ENCODE assay signal across 13 cellular contexts in the genomic region with DNA sequence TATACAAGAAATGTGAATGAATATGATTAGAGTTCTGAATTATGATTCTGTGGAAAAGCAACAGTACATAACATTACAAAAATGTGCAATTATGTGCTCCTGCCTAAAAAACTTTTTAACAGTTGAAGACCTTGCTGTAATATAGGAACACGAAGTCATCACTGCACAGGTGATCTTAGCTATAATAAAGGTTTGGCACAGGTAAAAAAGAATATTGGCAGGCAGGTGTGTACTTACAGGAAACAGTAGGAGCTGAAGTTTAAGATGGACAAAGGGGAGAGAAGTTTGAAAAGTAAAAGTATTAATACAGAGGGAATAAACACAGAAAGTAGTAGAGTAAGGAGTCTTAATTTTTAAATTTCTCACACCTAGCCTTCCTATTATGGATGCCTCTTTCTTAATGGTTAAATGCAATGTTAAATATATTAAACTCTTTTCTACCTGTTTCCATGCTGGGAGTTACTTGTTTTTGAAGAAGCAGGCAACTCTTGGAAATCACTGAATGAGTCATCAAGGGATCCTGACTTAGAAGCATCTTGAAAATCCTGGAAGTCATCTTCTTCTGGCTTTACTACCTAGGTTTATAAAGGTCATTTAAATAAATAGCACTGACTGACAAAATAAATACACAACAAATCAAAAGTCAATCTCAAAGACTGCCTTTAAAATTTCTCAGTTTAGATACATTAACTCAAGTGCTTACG.
"Had no signal": no experiment of that assay in that cellular context is flagged by ENCODE, and none has a peak within 500 bp of the region (broad histone marks: within the 10 kb centered on the region; RNA-seq: fewer than 3 reads in every experiment).

No MANE protein-coding gene starts in this region.

- H3K4me1 ChIP-seq: neural progenitor cell, stomach had no signal

- H3K9me3 ChIP-seq: ovary, stomach, thoracic aorta had no signal

- H3K27ac Mint-ChIP-seq: neural progenitor cell had no signal

- H3K4me3 ChIP-seq: neural progenitor cell, ovary, stomach, thoracic aorta had no signal

- H3K4me1 Mint-ChIP-seq: neural progenitor cell had no signal

- DNase-seq: activated CD4-positive, alpha-beta T cell treated with anti-CD3 and anti-CD28 coated beads for 4 hours; activated T-cell treated with anti-CD3 and anti-CD28 coated beads, Interleukin-2, amount 50 U/mL, for 1 hour; central memory CD4-positive, alpha-beta T cell; dermis blood vessel endothelial cell; hippocampal formation; mesendoderm; ovary; stimulated activated CD4-positive, alpha-beta T cell treated with anti-CD3 and anti-CD28 coated beads, Interleukin-2, amount 100 ng/mL, for 48 hours; stomach; SW 1271; WERI-Rb-1 had no signal

- H3K36me3 ChIP-seq: ovary had no signal

- H3K4me3 Mint-ChIP-seq: neural progenitor cell had no signal

- H3K27ac ChIP-seq: neural progenitor cell, ovary, stomach, thoracic aorta, WERI-Rb-1 had no signal
